ENCODE assay signal across 1 cellular context in genomic region chr1:230105754-230106625, GRCh38.
TF ChIP-seq lines count a peak whose summit lies in the region.

No MANE protein-coding gene starts in this region.

TF ChIP-seq in HepG2, 621 proteins besides CTCF, POLR2A, EP300 and RAD21 (continued from another document):
- TF ChIP-seq TIGD3 (CRISPR knock-in tag; IDR thresholded peaks at IDR 0.05; ENCODE audit: borderline replicate concordance) (no peak), NFRKB (IDR thresholded peaks at IDR 0.05) (no peak), MAX (IDR thresholded peaks at IDR 0.05) (peak; percentile 84; the same call in 1 of the 2 replicates), IRX3 (CRISPR knock-in tag; IDR thresholded peaks at IDR 0.05; ENCODE audit: borderline replicate concordance, low read depth) (no peak), ZNF740 (CRISPR knock-in tag; IDR thresholded peaks at IDR 0.05) (no peak), SMARCC2 (IDR thresholded peaks at IDR 0.05) (no peak), MAFK (conservative IDR thresholded peaks at IDR 0.05 in 1 of 2, IDR thresholded peaks at IDR 0.05 in 1 of 2; ENCODE audit: low read length in 2 of 2) (peak; percentile 44 to 63), SMC3 (IDR thresholded peaks at IDR 0.05; ENCODE audit: low read length) (peak; percentile 39), ZNF101 (CRISPR knock-in tag; IDR thresholded peaks at IDR 0.05; ENCODE audit: borderline replicate concordance, low read depth) (peak; percentile 65; the same call in 1 of the 2 replicates), TAF1 (CRISPR knock-in tag; IDR thresholded peaks at IDR 0.05) (no peak), ZBTB44 (CRISPR knock-in tag; IDR thresholded peaks at IDR 0.05) (no peak), AKAP8 (CRISPR knock-in tag; IDR thresholded peaks at IDR 0.05) (no peak), ZNF326 (CRISPR knock-in tag; IDR thresholded peaks at IDR 0.05; ENCODE audit: borderline replicate concordance) (no peak), MAF1 (CRISPR knock-in tag; IDR thresholded peaks at IDR 0.05; ENCODE audit: borderline replicate concordance) (no peak), ZNF704 (CRISPR knock-in tag; IDR thresholded peaks at IDR 0.05; ENCODE audit: borderline replicate concordance) (no peak), TOPORS (CRISPR knock-in tag; IDR thresholded peaks at IDR 0.05) (no peak), MLX (CRISPR knock-in tag; IDR thresholded peaks at IDR 0.05) (peak; percentile 39; the same call in 1 of the 2 replicates), ZFP62 (CRISPR knock-in tag; IDR thresholded peaks at IDR 0.05) (no peak), TGIF2 (CRISPR knock-in tag; IDR thresholded peaks at IDR 0.05) (peak; percentile 80; the same call in 1 of the 2 replicates), SALL1 (CRISPR knock-in tag; IDR thresholded peaks at IDR 0.05) (peak; percentile 84), ZC3H13 (CRISPR knock-in tag; IDR thresholded peaks at IDR 0.05) (no peak), ZNF883 (CRISPR knock-in tag; IDR thresholded peaks at IDR 0.05; ENCODE audit: not compliant biosample characterization) (no peak), ZNF329 (CRISPR knock-in tag; IDR thresholded peaks at IDR 0.05; ENCODE audit: low read depth) (no peak)
